ENCODE assay signal across 23 cellular contexts in genomic region chr4:20386906-20387305, GRCh38.
"Had no signal": no experiment of that assay in that cellular context is flagged by ENCODE, and none has a peak within 500 bp of the region (broad histone marks: within the 10 kb centered on the region; RNA-seq: fewer than 3 reads in every experiment).

No MANE protein-coding gene starts in this region.

- ATAC-seq: foreskin keratinocyte, gastroesophageal sphincter, heart left ventricle, left colon, left lung, left ventricle myocardium superior, lower lobe of right lung, mucosa of descending colon had no signal

- H3K9me3 Mint-ChIP-seq: mesothelial cell of epicardium, naive B cell had no signal

- H3K4me1 Mint-ChIP-seq: immature natural killer cell, naive B cell had no signal

- H3K36me3 ChIP-seq: esophagus muscularis mucosa, gastroesophageal sphincter, heart left ventricle, left lung, lower lobe of right lung had no signal

- H3K36me3 Mint-ChIP-seq: immature natural killer cell, mesothelial cell of epicardium, naive B cell had no signal

- H3K9me3 ChIP-seq: esophagus muscularis mucosa, gastroesophageal sphincter, heart left ventricle, left lung, lower lobe of right lung, mucosa of descending colon had no signal

- H3K27ac Mint-ChIP-seq: immature natural killer cell, mesothelial cell of epicardium, naive B cell had no signal

- H3K4me3 ChIP-seq: coronary artery, dorsolateral prefrontal cortex, esophagus muscularis mucosa, gastroesophageal sphincter, heart left ventricle, hepatocyte, left lung, lower lobe of right lung, mucosa of descending colon had no signal

- H3K4me3 Mint-ChIP-seq: immature natural killer cell, mesothelial cell of epicardium, naive B cell had no signal

- H3K27me3 Mint-ChIP-seq: naive B cell had no signal

- H3K27me3 ChIP-seq: dorsolateral prefrontal cortex, esophagus muscularis mucosa, foreskin keratinocyte, gastroesophageal sphincter, heart left ventricle, hepatocyte, left lung had no signal

- DNase-seq: dermis blood vessel endothelial cell; dorsolateral prefrontal cortex; effector CD4-positive, alpha-beta T cell; effector memory CD4-positive, alpha-beta T cell; foreskin keratinocyte; heart left ventricle; hypothalamus; immature natural killer cell; islet precursor cell; kidney; kidney glomerular epithelial cell; left colon; left lung; lower lobe of right lung; mesenchymal stem cell; mucosa of descending colon; naive B cell had no signal

- H3K27ac ChIP-seq: coronary artery, dorsolateral prefrontal cortex, esophagus muscularis mucosa, foreskin keratinocyte, gastroesophageal sphincter, heart left ventricle, hepatocyte, left lung, lower lobe of right lung had no signal
